ENCODE assay signal across 22 cellular contexts in the genomic region with DNA sequence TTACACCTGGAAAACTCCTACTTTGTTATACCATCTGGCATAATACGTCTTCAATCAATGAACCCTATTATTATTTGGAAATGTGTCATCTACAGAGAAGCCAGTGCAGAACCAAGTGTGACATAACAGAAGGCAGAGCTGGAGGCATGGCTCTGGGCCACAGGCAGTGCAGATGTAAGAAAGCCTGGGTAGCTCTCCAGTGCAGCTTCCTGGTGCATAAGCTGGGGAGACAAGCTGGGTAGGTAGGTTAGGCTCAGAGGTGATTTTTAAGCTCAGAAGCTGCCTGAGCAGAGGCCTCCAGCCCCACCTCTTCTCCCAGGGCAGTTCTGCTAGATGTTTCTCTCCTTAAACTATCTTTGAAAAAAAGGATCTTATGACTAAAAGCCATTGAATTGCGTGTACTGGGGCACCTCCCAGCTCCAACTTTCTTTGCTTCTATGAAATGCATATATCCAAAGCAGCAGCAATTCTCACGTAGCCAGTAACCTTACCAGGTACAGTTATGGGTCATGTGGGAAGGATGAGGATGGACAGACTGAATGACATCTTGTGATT. TPM values are rescaled to one million over a fixed set of nuclear protein-coding genes. Genes with fewer than 3 reads are reported as not detected.
"Had no signal": no experiment of that assay in that cellular context is flagged by ENCODE, and none has a peak within 500 bp of the region (broad histone marks: within the 10 kb centered on the region; RNA-seq: fewer than 3 reads in every experiment).

No MANE protein-coding gene starts in this region.

- H3K27me3 ChIP-seq: breast epithelium, heart left ventricle, left lung, transverse colon had no signal

- H3K27me3 Mint-ChIP-seq: activated naive CD4-positive, alpha-beta T cell treated with anti-CD3 and anti-CD28 coated beads, Interleukin-2, amount 50 U/mL, for 24 hours had no signal

- H3K9me3 ChIP-seq: breast epithelium, left lung, transverse colon had no signal

- H3K27ac ChIP-seq: breast epithelium, heart left ventricle, left lung, transverse colon, WERI-Rb-1 had no signal

- H3K36me3 ChIP-seq: breast epithelium, heart left ventricle, left lung, transverse colon, WERI-Rb-1 had no signal

- H3K36me3 Mint-ChIP-seq: activated naive CD4-positive, alpha-beta T cell treated with anti-CD3 and anti-CD28 coated beads, Interleukin-2, amount 50 U/mL, for 24 hours; mesothelial cell of epicardium had no signal

- H3K4me1 Mint-ChIP-seq: activated naive CD4-positive, alpha-beta T cell treated with anti-CD3 and anti-CD28 coated beads, Interleukin-2, amount 50 U/mL, for 24 hours had no signal

- H3K27ac Mint-ChIP-seq: activated naive CD4-positive, alpha-beta T cell treated with anti-CD3 and anti-CD28 coated beads, Interleukin-2, amount 50 U/mL, for 24 hours; mesothelial cell of epicardium; nephron had no signal

- H3K4me3 Mint-ChIP-seq: activated naive CD4-positive, alpha-beta T cell treated with anti-CD3 and anti-CD28 coated beads, Interleukin-2, amount 50 U/mL, for 24 hours; mesothelial cell of epicardium; nephron had no signal

- ATAC-seq: heart left ventricle; left lung; stimulated activated naive CD8-positive, alpha-beta T cell treated with anti-CD3 and anti-CD28 coated beads, Interleukin-15, Interleukin-2, amounts not matched to agents 100 U/mL and 50 U/mL, for 24 hours had no signal

- DNase-seq: activated CD4-positive, alpha-beta T cell treated with anti-CD3 and anti-CD28 coated beads for 1 hour; activated CD8-positive, alpha-beta memory T cell treated with anti-CD3 and anti-CD28 coated beads for 24 hours; activated CD8-positive, alpha-beta memory T cell treated with anti-CD3 and anti-CD28 coated beads, Interleukin-2, amount 50 U/mL, for 48 hours; activated effector memory CD4-positive, alpha-beta T cell treated with anti-CD3 and anti-CD28 coated beads, Interleukin-2, amount 50 U/mL, for 16 hours; activated T-cell treated with anti-CD3 and anti-CD28 coated beads, Interleukin-2, amount 50 U/mL, for 48 hours; cerebellar nuclear complex; cortex of kidney; effector CD4-positive, alpha-beta T cell; heart left ventricle; left lung; occipital lobe; stimulated activated CD4-positive, alpha-beta T cell treated with anti-CD3 and anti-CD28 coated beads, Interleukin-12 subunit alpha, Interleukin-12 subunit beta, amount 100 ng/mL, for 4 hours; stimulated activated CD4-positive, alpha-beta T cell treated with anti-CD3 and anti-CD28 coated beads, Interleukin-1b, Interleukin-23, amount 100 ng/mL, for 48 hours; stimulated activated naive CD8-positive, alpha-beta T cell treated with anti-CD3 and anti-CD28 coated beads, Interleukin-15, Interleukin-2, amounts not matched to agents 100 U/mL and 50 U/mL, for 24 hours; transverse colon; WERI-Rb-1 had no signal

- H3K9me3 Mint-ChIP-seq: activated naive CD4-positive, alpha-beta T cell treated with anti-CD3 and anti-CD28 coated beads, Interleukin-2, amount 50 U/mL, for 24 hours; nephron had no signal

- H3K4me3 ChIP-seq: breast epithelium, heart left ventricle, left lung, transverse colon had no signal

RNA-seq across cellular contexts. Expression of a gene that starts 30.7 kb away (rescaled TPM):
- total RNA-seq: astrocyte; left lung; mesothelial cell of epicardium; T-helper 2 cell treated with Interferon-gamma antibody and Interleukin-4, amounts not matched to agents 100 ng/mL and 5 ng/mL, for 36 hours; transverse colon had no signal
